Comparison of ENCODE assay signal across 17 cellular contexts in genomic region chr17:69947027-69947759, GRCh38.
DNase-seq lines count a peak whose midpoint lies in the region; ATAC-seq and TF ChIP-seq lines count a peak whose summit lies in the region.
"Had no signal": no experiment of that assay in that cellular context is flagged by ENCODE, and none has a peak within 500 bp of the region (broad histone marks: within the 10 kb centered on the region; RNA-seq: fewer than 3 reads in every experiment).

No MANE protein-coding gene starts in this region.

- H3K4me1 Mint-ChIP-seq in T-helper 17 cell = peaks cover 2% of the 10 kb centered on the region
- peaks cover 14% of the 10 kb centered on the region for H3K4me1 Mint-ChIP-seq in HFFc6 (ENCODE audit: low read depth)
- H3K4me1 Mint-ChIP-seq: B cell had no signal

- no peaks in the 10 kb centered on the region for H3K9me3 Mint-ChIP-seq in HFFc6
- H3K9me3 Mint-ChIP-seq: CD4-positive, alpha-beta T cell had no signal

- H3K27me3 Mint-ChIP-seq in T-helper 17 cell (peaks cover 7% of the 10 kb centered on the region), HFFc6 (ENCODE audit: insufficient read depth) (no peaks in the 10 kb centered on the region; the same call in none of the 2 replicates)
- H3K27me3 Mint-ChIP-seq: B cell; CD4-positive, alpha-beta T cell had no signal

- ATAC-seq in GM21619 (IDR thresholded peaks at IDR 0.05; ENCODE audit: unreplicated experiment) (no peak), GM19328 (IDR thresholded peaks at IDR 0.05; ENCODE audit: unreplicated experiment) (no peak), T-helper 17 cell (no peak)
- ATAC-seq: HCT116 had no signal

- DNase-seq in ELR (ENCODE audit: low read depth) = peak; percentile 35
- peak; percentile 58 for DNase-seq in M059J (ENCODE audit: low read depth)
- peak; percentile 58 for DNase-seq in astrocyte of the hippocampus (ENCODE audit: low read depth, low spot score)
- DNase-seq in islet precursor cell = peak; percentile 56
- DNase-seq in T-helper 17 cell = no peak
- no peak for DNase-seq in HFFc6
- DNase-seq: CD4-positive, alpha-beta T cell; DND-41; NCI-H1105 treated with DMSO at 0.1 percent for 48 hours; NCI-H187; NCI-H446; Peyer's patch; Right ventricle myocardium superior had no signal

- no peak overlapping the region for H3K27ac Mint-ChIP-seq in T-helper 17 cell
- no peak overlapping the region for H3K27ac Mint-ChIP-seq in HFFc6
- H3K27ac Mint-ChIP-seq: B cell; CD4-positive, alpha-beta T cell had no signal

- peaks cover 3% of the 10 kb centered on the region for H3K9me3 ChIP-seq in T-helper 17 cell (ENCODE audit: control insufficient read depth, low read length, poor library complexity, severe bottlenecking)
- H3K9me3 ChIP-seq: Peyer's patch had no signal

- TF ChIP-seq CTCF in HFFc6 (IDR thresholded peaks at IDR 0.05) = no peak

- no peaks in the 10 kb centered on the region for H3K36me3 Mint-ChIP-seq in T-helper 17 cell (ENCODE audit: low read depth)
- no peaks in the 10 kb centered on the region for H3K36me3 Mint-ChIP-seq in HFFc6 (ENCODE audit: low read depth)

- H3K4me3 Mint-ChIP-seq in T-helper 17 cell = no peak overlapping the region
- no peak overlapping the region for H3K4me3 Mint-ChIP-seq in HFFc6
- H3K4me3 Mint-ChIP-seq: B cell; CD4-positive, alpha-beta T cell had no signal

Comparison
In these comparisons a context has a peak if more than half of its experiments do, and no peak if none do; other contexts are left out.
1. DNase-seq: peak in ELR (single experiment), M059J (single experiment), astrocyte of the hippocampus (single experiment) and islet precursor cell (single experiment); none in T-helper 17 cell (0 of 3) and HFFc6 (single experiment).